23 cellular contexts compared by ENCODE assay signal in the genomic region with DNA sequence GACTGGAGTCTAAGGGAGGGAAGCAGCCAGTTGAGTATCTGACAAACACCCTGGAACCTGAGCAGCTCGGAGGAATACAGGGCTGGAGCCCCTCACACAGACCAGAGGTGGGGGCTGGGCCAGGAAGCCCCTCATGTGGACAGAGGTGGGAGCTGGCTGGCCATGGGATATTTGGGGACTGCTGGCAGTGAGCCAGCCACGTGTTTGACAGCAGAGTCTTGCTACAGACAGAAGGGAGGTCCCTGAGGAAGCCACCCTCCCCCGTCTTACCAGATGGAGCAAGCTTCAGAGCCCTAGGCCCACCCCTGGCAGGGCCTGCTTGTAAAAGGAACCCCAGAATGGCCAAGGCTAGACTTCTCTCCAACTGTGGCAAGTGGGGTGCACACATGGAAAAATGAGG. TPM values are rescaled to one million over a fixed set of nuclear protein-coding genes. Genes with fewer than 3 reads are reported as not detected.
DNase-seq lines count a peak whose midpoint lies in the region; ATAC-seq and TF ChIP-seq lines count a peak whose summit lies in the region.
"Had no signal": no experiment of that assay in that cellular context is flagged by ENCODE, and none has a peak within 500 bp of the region (broad histone marks: within the 10 kb centered on the region; RNA-seq: fewer than 3 reads in every experiment).

No MANE protein-coding gene starts in this region.

- no peaks in the 10 kb centered on the region for H3K27me3 Mint-ChIP-seq in activated CD8-positive, alpha-beta T cell treated with anti-CD3 and anti-CD28 coated beads for 36 hours
- H3K27me3 Mint-ChIP-seq in activated CD8-positive, alpha-beta T cell treated with anti-CD3 and anti-CD28 coated beads, Interleukin-2, amount 10 ng/mL, durations not matched to agents 7 days and 5 days (ENCODE audit: low read depth): no peaks in the 10 kb centered on the region
- no peaks in the 10 kb centered on the region for H3K27me3 Mint-ChIP-seq in CD4-positive, alpha-beta T cell
- H3K27me3 Mint-ChIP-seq: activated T-helper 17 cell treated with anti-CD3 and anti-CD28 coated beads, Interleukin-2, amount 50 U/mL, for 72 hours; B cell had no signal

- H3K36me3 Mint-ChIP-seq in activated CD8-positive, alpha-beta T cell treated with anti-CD3 and anti-CD28 coated beads for 36 hours (ENCODE audit: low read depth): peaks cover 12% of the 10 kb centered on the region
- H3K36me3 Mint-ChIP-seq in activated CD8-positive, alpha-beta T cell treated with anti-CD3 and anti-CD28 coated beads, Interleukin-2, amount 10 ng/mL, durations not matched to agents 7 days and 5 days (ENCODE audit: low read depth): peaks cover 25% of the 10 kb centered on the region
- H3K36me3 Mint-ChIP-seq in CD4-positive, alpha-beta T cell (ENCODE audit: low read depth): peaks cover 38% of the 10 kb centered on the region
- H3K36me3 Mint-ChIP-seq: natural killer cell had no signal

- no peak for DNase-seq in activated CD8-positive, alpha-beta T cell treated with anti-CD3 and anti-CD28 coated beads for 36 hours
- no peak for DNase-seq in activated CD8-positive, alpha-beta T cell treated with anti-CD3 and anti-CD28 coated beads, Interleukin-2, amount 10 ng/mL, durations not matched to agents 7 days and 5 days
- no peak for DNase-seq in CD4-positive, alpha-beta T cell
- DNase-seq in left lobe of liver (ENCODE audit: low spot score): peak; percentile 42
- no peak for DNase-seq in DMS53 treated with DMSO at 0.1 percent for 48 hours (lab: John Stamatoyannopoulos, UW; ENCODE audit: unreplicated experiment)
- DNase-seq in epidermal melanocyte (ENCODE audit: insufficient read length, low spot score): no peak
- no peak for DNase-seq in spleen
- DNase-seq: body of pancreas, Calu3, dorsolateral prefrontal cortex, hypothalamus, immature natural killer cell, left ventricle myocardium inferior, natural killer cell, NCI-H1092 treated with DMSO at 0.1 percent for 48 hours, NCI-H2029 treated with DMSO at 0.1 percent for 48 hours, SK-N-SH, T-helper 2 cell, transverse colon had no signal

- no peak for TF ChIP-seq POLR2A in spleen (IDR thresholded peaks at IDR 0.05)

- no peak overlapping the region; the same call in 1 of the 2 replicates for H3K9ac ChIP-seq in OCI-LY1 (ENCODE audit: low read length)
- H3K9ac ChIP-seq: SK-N-SH had no signal

- 50 to 71% (median 61%) methylated on average over 3 of the region's 3 CpGs for WGBS in spleen, 5 donors

- H3K36me3 ChIP-seq in OCI-LY1 (ENCODE audit: insufficient read depth, low read length) (peaks cover 19% of the 10 kb centered on the region; the same call in 1 of the 2 replicates), spleen (peaks cover 0 to 22% (median 0%) of the 10 kb centered on the region in 6 donors)
- H3K36me3 ChIP-seq: adrenal gland, left ventricle myocardium inferior, transverse colon had no signal

- H3K4me1 ChIP-seq in OCI-LY1 (ENCODE audit: insufficient read depth, low read length, severe bottlenecking): peaks cover 56% of the 10 kb centered on the region
- peaks cover 23 to 88% (median 43%) of the 10 kb centered on the region in 6 donors for H3K4me1 ChIP-seq in spleen

- ATAC-seq in activated CD8-positive, alpha-beta T cell treated with anti-CD3 and anti-CD28 coated beads for 36 hours: no peak
- no peak for ATAC-seq in activated CD8-positive, alpha-beta T cell treated with anti-CD3 and anti-CD28 coated beads, Interleukin-2, amount 10 ng/mL, durations not matched to agents 7 days and 5 days
- ATAC-seq in CD4-positive, alpha-beta T cell (ENCODE audit: poor library complexity): no peak
- ATAC-seq in left lobe of liver: no peak
- ATAC-seq: activated T-helper 17 cell treated with anti-CD3 and anti-CD28 coated beads, Interleukin-2, amount 50 U/mL, for 72 hours; body of pancreas; natural killer cell had no signal

- no peaks in the 10 kb centered on the region for H3K9me3 ChIP-seq in CD4-positive, alpha-beta T cell (ENCODE audit: control insufficient read depth, low read length)
- H3K9me3 ChIP-seq in OCI-LY1 (ENCODE audit: low read length): no peaks in the 10 kb centered on the region
- no peaks in the 10 kb centered on the region for H3K9me3 ChIP-seq in spleen
- H3K9me3 ChIP-seq: adrenal gland, body of pancreas, left ventricle myocardium inferior, SK-N-SH, transverse colon had no signal

- no peak for TF ChIP-seq CTCF in activated CD8-positive, alpha-beta T cell treated with anti-CD3 and anti-CD28 coated beads for 36 hours (IDR thresholded peaks at IDR 0.05)
- no peak for TF ChIP-seq CTCF in CD4-positive, alpha-beta T cell (IDR thresholded peaks at IDR 0.05)
- TF ChIP-seq CTCF in OCI-LY1 (IDR thresholded peaks at IDR 0.05; ENCODE audit: low read length) (no peak), spleen (IDR thresholded peaks at IDR 0.05 in 8 of 11, conservative IDR thresholded peaks at IDR 0.05 in 3 of 11) (no peak)

- H3K4me3 ChIP-seq in OCI-LY1 (ENCODE audit: low read depth, low read length, poor library complexity, severe bottlenecking) (no peak overlapping the region), spleen (no peak overlapping the region)
- H3K4me3 ChIP-seq: adrenal gland, body of pancreas, dorsolateral prefrontal cortex, left ventricle myocardium inferior, transverse colon had no signal

- peak overlapping the region; percentile 47 for H3K27ac ChIP-seq in CD4-positive, alpha-beta T cell (ENCODE audit: low read depth, low read length)
- H3K27ac ChIP-seq in OCI-LY1 (ENCODE audit: low read depth, low read length, poor library complexity, severe bottlenecking): peak overlapping the region; percentile 58
- H3K27ac ChIP-seq in spleen: peak overlapping the region in 1 of 8 donors; percentile 93
- H3K27ac ChIP-seq: adrenal gland, body of pancreas, dorsolateral prefrontal cortex, left ventricle myocardium inferior, transverse colon had no signal

- no peak overlapping the region for H3K4me2 ChIP-seq in OCI-LY1 (ENCODE audit: low read length)
- H3K4me2 ChIP-seq: SK-N-SH had no signal

- H3F3A ChIP-seq in OCI-LY1 (ENCODE audit: insufficient read depth, low read length): no peaks in the 10 kb centered on the region

- no peaks in the 10 kb centered on the region for H3K9me3 Mint-ChIP-seq in activated CD8-positive, alpha-beta T cell treated with anti-CD3 and anti-CD28 coated beads for 36 hours
- H3K9me3 Mint-ChIP-seq in activated CD8-positive, alpha-beta T cell treated with anti-CD3 and anti-CD28 coated beads, Interleukin-2, amount 10 ng/mL, durations not matched to agents 7 days and 5 days (ENCODE audit: insufficient read depth): no peaks in the 10 kb centered on the region
- peaks cover 2% of the 10 kb centered on the region for H3K9me3 Mint-ChIP-seq in CD4-positive, alpha-beta T cell
- H3K9me3 Mint-ChIP-seq: activated T-helper 17 cell treated with anti-CD3 and anti-CD28 coated beads, Interleukin-2, amount 50 U/mL, for 72 hours; immature natural killer cell had no signal

- peaks cover 9% of the 10 kb centered on the region for H3K79me2 ChIP-seq in OCI-LY1 (ENCODE audit: insufficient read depth, low read length)

- H4K20me1 ChIP-seq in OCI-LY1 (ENCODE audit: insufficient read depth, low read length): no peaks in the 10 kb centered on the region

- POLR2A ChIA-PET in activated CD8-positive, alpha-beta T cell treated with anti-CD3 and anti-CD28 coated beads for 36 hours (lab: Charles Lee): no interaction called here
- POLR2A ChIA-PET in activated CD8-positive, alpha-beta T cell treated with anti-CD3 and anti-CD28 coated beads, Interleukin-2, amount 10 ng/mL, durations not matched to agents 7 days and 5 days (lab: Charles Lee): no interaction called here
- POLR2A ChIA-PET in CD4-positive, alpha-beta T cell (lab: Charles Lee): interaction anchor here (2.3 kb wide), 1 partner anchor 11 kb away, joined by 13 read pairs; no protein-coding TSS in a partner anchor

- H3K27ac Mint-ChIP-seq in activated CD8-positive, alpha-beta T cell treated with anti-CD3 and anti-CD28 coated beads for 36 hours: peak overlapping the region; percentile 71
- no peak overlapping the region for H3K27ac Mint-ChIP-seq in activated CD8-positive, alpha-beta T cell treated with anti-CD3 and anti-CD28 coated beads, Interleukin-2, amount 10 ng/mL, durations not matched to agents 7 days and 5 days
- H3K27ac Mint-ChIP-seq in CD4-positive, alpha-beta T cell: peak overlapping the region; percentile 95
- H3K27ac Mint-ChIP-seq: B cell, immature natural killer cell, natural killer cell had no signal

- intact Hi-C loops in activated CD8-positive, alpha-beta T cell treated with anti-CD3 and anti-CD28 coated beads for 36 hours (cut with micrococcal nuclease): loop anchor here (5.0 kb wide), 1 partner anchor 42 kb away; a partner anchor contains a TSS
- intact Hi-C loops in CD4-positive, alpha-beta T cell (cut with DNase I, micrococcal nuclease): loop anchor here (10.0 kb wide), 2 partner anchors 71 to 521 kb away; a partner anchor contains a TSS
- intact Hi-C loops in spleen (cut with DNase I; ENCODE audit: low total_unique reads): no loop called here

- no peaks in the 10 kb centered on the region for H3K27me3 ChIP-seq in CD4-positive, alpha-beta T cell (ENCODE audit: control insufficient read depth, insufficient read depth, low read length)
- H3K27me3 ChIP-seq in OCI-LY1 (ENCODE audit: insufficient read depth, low read length): no peaks in the 10 kb centered on the region
- H3K27me3 ChIP-seq in spleen (replicated peaks in 1 of 7): no peaks in the 10 kb centered on the region
- H3K27me3 ChIP-seq: adrenal gland, body of pancreas, dorsolateral prefrontal cortex, transverse colon had no signal

- no peaks in the 10 kb centered on the region for H3K9me2 ChIP-seq in OCI-LY1 (ENCODE audit: low read depth, low read length)
- H3K9me2 ChIP-seq: SK-N-SH had no signal

- H3K4me3 Mint-ChIP-seq in activated CD8-positive, alpha-beta T cell treated with anti-CD3 and anti-CD28 coated beads for 36 hours: no peak overlapping the region
- H3K4me3 Mint-ChIP-seq in activated CD8-positive, alpha-beta T cell treated with anti-CD3 and anti-CD28 coated beads, Interleukin-2, amount 10 ng/mL, durations not matched to agents 7 days and 5 days: no peak overlapping the region
- peak overlapping the region; percentile 11 for H3K4me3 Mint-ChIP-seq in CD4-positive, alpha-beta T cell
- H3K4me3 Mint-ChIP-seq: activated T-helper 17 cell treated with anti-CD3 and anti-CD28 coated beads, Interleukin-2, amount 50 U/mL, for 72 hours; B cell; immature natural killer cell; natural killer cell had no signal

- no peak overlapping the region for H2AFZ ChIP-seq in OCI-LY1 (ENCODE audit: low read length)

- CTCF ChIA-PET in activated CD8-positive, alpha-beta T cell treated with anti-CD3 and anti-CD28 coated beads for 36 hours (lab: Charles Lee): interaction anchor here (1.0 to 1.1 kb wide), 2 partner anchors 12 to 27 kb away, joined by 3 read pairs; no protein-coding TSS in a partner anchor
- CTCF ChIA-PET in activated CD8-positive, alpha-beta T cell treated with anti-CD3 and anti-CD28 coated beads, Interleukin-2, amount 10 ng/mL, durations not matched to agents 7 days and 5 days (lab: Charles Lee): no interaction called here
- CTCF ChIA-PET in CD4-positive, alpha-beta T cell (lab: Charles Lee): no interaction called here

- peaks cover 53% of the 10 kb centered on the region for H3K4me1 Mint-ChIP-seq in activated CD8-positive, alpha-beta T cell treated with anti-CD3 and anti-CD28 coated beads for 36 hours (ENCODE audit: low read depth)
- H3K4me1 Mint-ChIP-seq in activated CD8-positive, alpha-beta T cell treated with anti-CD3 and anti-CD28 coated beads, Interleukin-2, amount 10 ng/mL, durations not matched to agents 7 days and 5 days (ENCODE audit: low read depth): peaks cover 51% of the 10 kb centered on the region
- H3K4me1 Mint-ChIP-seq in CD4-positive, alpha-beta T cell (ENCODE audit: low read depth): peaks cover 71% of the 10 kb centered on the region

RNA-seq across cellular contexts. Expression of a gene that starts 3.6 kb away (rescaled TPM):
- total RNA-seq in activated CD8-positive, alpha-beta T cell treated with anti-CD3 and anti-CD28 coated beads for 36 hours: 10 to 100 TPM; 33.2 to 36.6 TPM
- total RNA-seq in activated CD8-positive, alpha-beta T cell treated with anti-CD3 and anti-CD28 coated beads, Interleukin-2, amount 10 ng/mL, durations not matched to agents 7 days and 5 days: 10 to 100 TPM; 24.1 to 26.3 TPM
- 10 to 100 TPM; 84.0 to 87.5 TPM for total RNA-seq in CD4-positive, alpha-beta T cell
- 15.4 TPM for total RNA-seq in left lobe of liver
- total RNA-seq in spleen: 10 to 100 TPM; 38.4 to 74.0 (median 51.1) TPM
- polyA plus RNA-seq in spleen: 10 to 100 TPM; 28.4 to 33.7 (median 30.6) TPM

RNA-seq across cellular contexts. Expression of a gene that starts 43.6 kb away (rescaled TPM):
- total RNA-seq in activated CD8-positive, alpha-beta T cell treated with anti-CD3 and anti-CD28 coated beads for 36 hours: 10 to 100 TPM; 71.3 to 74.8 TPM
- 10 to 100 TPM; 46.7 to 52.4 TPM for total RNA-seq in activated CD8-positive, alpha-beta T cell treated with anti-CD3 and anti-CD28 coated beads, Interleukin-2, amount 10 ng/mL, durations not matched to agents 7 days and 5 days
- 10 to 100 TPM; 78.0 to 87.9 TPM for total RNA-seq in CD4-positive, alpha-beta T cell
- 5.0 TPM for total RNA-seq in left lobe of liver
- total RNA-seq in spleen: 10 to 100 TPM; 10.4 to 35.6 (median 20.8) TPM
- 10 to 100 TPM in 2 of 3 donors, 1 to 10 TPM in 1; 8.0 to 11.8 (median 10.6) TPM for polyA plus RNA-seq in spleen

RNA-seq across cellular contexts. Expression of a gene that starts 44.6 kb away (rescaled TPM):
- 10 to 100 TPM; 82.9 to 88.7 TPM for total RNA-seq in activated CD8-positive, alpha-beta T cell treated with anti-CD3 and anti-CD28 coated beads for 36 hours
- 10 to 100 TPM; 90.8 to 97.2 TPM for total RNA-seq in activated CD8-positive, alpha-beta T cell treated with anti-CD3 and anti-CD28 coated beads, Interleukin-2, amount 10 ng/mL, durations not matched to agents 7 days and 5 days
- 10 to 100 TPM; 36.4 to 38.2 TPM for total RNA-seq in CD4-positive, alpha-beta T cell
- total RNA-seq in left lobe of liver: 25.6 TPM
- total RNA-seq in spleen: 10 to 100 TPM; 36.1 to 89.3 (median 49.8) TPM
- 10 to 100 TPM; 37.3 to 56.5 (median 47.9) TPM for polyA plus RNA-seq in spleen
